Comparison of ENCODE assay signal across 8 cellular contexts in the genomic region with DNA sequence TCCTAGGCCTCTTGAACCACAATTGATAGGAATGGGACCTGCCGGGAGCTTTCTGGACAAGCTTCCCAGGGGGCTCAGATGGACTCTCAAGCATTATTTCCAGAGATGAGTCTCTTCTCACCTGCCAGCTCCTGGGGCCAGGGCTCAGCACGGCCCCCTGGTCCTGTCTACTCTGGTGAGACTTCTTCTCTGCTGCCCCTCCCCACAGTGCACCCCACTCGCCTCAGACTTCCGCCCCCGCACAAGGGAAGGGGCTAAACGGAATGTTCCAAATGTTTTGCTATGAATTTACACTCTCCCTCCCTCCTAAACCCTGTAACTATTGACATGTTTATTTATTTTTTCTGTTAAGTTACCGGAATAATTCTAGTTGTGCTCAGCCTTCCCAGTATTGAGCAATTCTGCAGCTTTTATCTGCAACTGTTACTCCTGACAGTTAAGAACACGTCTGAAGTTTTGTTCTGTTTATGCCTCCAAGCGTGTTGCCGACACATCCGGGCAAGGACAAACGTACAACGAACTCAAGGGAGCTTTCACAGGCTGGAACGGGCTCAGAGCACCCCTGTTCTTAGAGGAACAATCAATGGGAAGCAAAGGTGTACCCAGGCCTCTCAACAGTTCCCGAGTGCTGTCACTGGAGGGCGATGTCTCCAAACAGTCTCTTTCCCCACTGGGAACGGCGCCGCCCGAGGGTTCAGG. TPM values are rescaled to one million over a fixed set of nuclear protein-coding genes. Genes with fewer than 3 reads are reported as not detected.
A peak's percentile ranks its signal among the peaks of the same experiment; 100 is the strongest.
DNase-seq lines count a peak whose midpoint lies in the region; ATAC-seq and TF ChIP-seq lines count a peak whose summit lies in the region.

No MANE protein-coding gene starts in this region.

- H2AFZ ChIP-seq in osteoblast (ENCODE audit: low read length), result peak overlapping the region; percentile 39

- ATAC-seq in HG03139 (IDR thresholded peaks at IDR 0.05; ENCODE audit: unreplicated experiment), result peak; percentile 69

- H3K4me3 ChIP-seq in fibroblast of villous mesenchyme (ENCODE audit: low read depth, low read length) (no peak overlapping the region), osteoblast (ENCODE audit: insufficient read depth, low read length) (no peak overlapping the region)

- H3K9me3 ChIP-seq in osteoblast (ENCODE audit: low read depth, low read length), result no peaks in the 10 kb centered on the region

- no peaks in the 10 kb centered on the region for H4K20me1 ChIP-seq in osteoblast (ENCODE audit: insufficient read depth, low read length)

- no peak overlapping the region for H3K27ac ChIP-seq in osteoblast (ENCODE audit: low read depth, low read length)

- peak; percentile 52 for DNase-seq in DMS114 treated with DMSO at 0.1 percent for 48 hours (lab: John Stamatoyannopoulos, UW; ENCODE audit: unreplicated experiment)
- peak; percentile 35 for DNase-seq in GM19240 (ENCODE audit: insufficient read length, low spot score)
- DNase-seq in NCI-H510A treated with DMSO at 0.1 percent for 48 hours (lab: John Stamatoyannopoulos, UW), result peak; percentile 81
- peak; percentile 35 for DNase-seq in activated T-cell treated with anti-CD3 and anti-CD28 coated beads for 48 hours (ENCODE audit: low read depth)
- DNase-seq in fibroblast of villous mesenchyme (ENCODE audit: low read depth), result peak; percentile 68
- DNase-seq in osteoblast (ENCODE audit: insufficient read length, low spot score, missing footprints), result peak; percentile 91
- DNase-seq in activated gamma-delta T cell treated with Interleukin-2 at 50 U/mL for 16 hours, result no peak

- peaks cover 20% of the 10 kb centered on the region for H3K4me1 ChIP-seq in osteoblast (ENCODE audit: insufficient read depth, low read length)

- H3K27me3 ChIP-seq in osteoblast (ENCODE audit: insufficient read depth, low read length), result no peaks in the 10 kb centered on the region

- no peaks in the 10 kb centered on the region for H3K36me3 ChIP-seq in osteoblast (ENCODE audit: insufficient read depth, low read length)

- no peaks in the 10 kb centered on the region for H3K79me2 ChIP-seq in osteoblast (ENCODE audit: insufficient read depth, low read length)

- H3K4me2 ChIP-seq in osteoblast (ENCODE audit: insufficient read depth, low read length), result peak overlapping the region; percentile 54

- TF ChIP-seq CTCF in fibroblast of villous mesenchyme (IDR thresholded peaks at IDR 0.05; ENCODE audit: insufficient read depth, low read depth, low read length) (peak; percentile 89), osteoblast (IDR thresholded peaks at IDR 0.05; ENCODE audit: extremely low read depth, low read depth, low read length) (peak; percentile 88)

RNA-seq across cellular contexts. Expression of a gene that starts 55.2 kb away (rescaled TPM):
- total RNA-seq in fibroblast of villous mesenchyme (35.1 and 38.0 TPM in 2 replicates), osteoblast (49.6 and 51.9 TPM in 2 replicates)
